21 cellular contexts compared by ENCODE assay signal in genomic region chr14:90461425-90461824, GRCh38.
DNase-seq lines count a peak whose midpoint lies in the region; ATAC-seq and TF ChIP-seq lines count a peak whose summit lies in the region.
"Had no signal": no experiment of that assay in that cellular context is flagged by ENCODE, and none has a peak within 500 bp of the region (broad histone marks: within the 10 kb centered on the region; RNA-seq: fewer than 3 reads in every experiment).

No MANE protein-coding gene starts in this region.

- no peak overlapping the region for H3K4me3 ChIP-seq in BE2C (ENCODE audit: low read depth, low read length)
- H3K4me3 ChIP-seq in tibial artery = no peak overlapping the region
- H3K4me3 ChIP-seq: BLaER1, SJCRH30 had no signal

- H3K27me3 Mint-ChIP-seq in H9 (ENCODE audit: low read depth) (peaks cover 5% of the 10 kb centered on the region), WTC11 (ENCODE audit: low read depth) (no peaks in the 10 kb centered on the region)
- H3K27me3 Mint-ChIP-seq: CD4-positive, alpha-beta memory T cell had no signal

- no peak overlapping the region for H3K4me2 ChIP-seq in H9 (ENCODE audit: insufficient read depth, insufficient read length, low read length)
- H3K4me2 ChIP-seq: BLaER1 had no signal

- H3K9me3 ChIP-seq in BE2C (no peaks in the 10 kb centered on the region), H9 (ENCODE audit: control insufficient read depth, low read depth, low read length) (no peaks in the 10 kb centered on the region), tibial artery (no peaks in the 10 kb centered on the region)
- H3K9me3 ChIP-seq: BLaER1, SJCRH30 had no signal

- no peaks in the 10 kb centered on the region for H3K79me2 ChIP-seq in H9 (ENCODE audit: insufficient read depth, low read length)

- H2BK120ac ChIP-seq in H9 (ENCODE audit: low read depth, low read length, poor library complexity, severe bottlenecking) = no peak overlapping the region

- no peak overlapping the region for H3K18ac ChIP-seq in H9 (ENCODE audit: insufficient read length, low read depth, low read length)

- H3K27me3 ChIP-seq in BE2C = no peaks in the 10 kb centered on the region
- H3K27me3 ChIP-seq in H9 (ENCODE audit: insufficient read depth, low read length) = no peaks in the 10 kb centered on the region
- H3K27me3 ChIP-seq in foreskin keratinocyte = no peaks in the 10 kb centered on the region
- no peaks in the 10 kb centered on the region for H3K27me3 ChIP-seq in tibial artery
- H3K27me3 ChIP-seq: BLaER1, SJCRH30 had no signal

- no peak overlapping the region for H2BK5ac ChIP-seq in H9 (ENCODE audit: insufficient read length, low read length)

- H2BK15ac ChIP-seq in H9 (ENCODE audit: low read depth, low read length) = no peak overlapping the region

- H3K27ac Mint-ChIP-seq in H9 = no peak overlapping the region
- H3K27ac Mint-ChIP-seq in WTC11 = peak overlapping the region; percentile 6; the same call in 1 of the 2 replicates
- H3K27ac Mint-ChIP-seq: CD4-positive, alpha-beta memory T cell had no signal

- H3K4me1 Mint-ChIP-seq in H9 (peaks cover 0 to 3% of the 10 kb centered on the region in 2 experiments; a peak in 2 of 4 replicates), WTC11 (peaks cover 3% of the 10 kb centered on the region; the same call in 1 of the 2 replicates)
- H3K4me1 Mint-ChIP-seq: CD4-positive, alpha-beta memory T cell had no signal

- no peak overlapping the region for H2AFZ ChIP-seq in H9 (ENCODE audit: low read length)

- no peaks in the 10 kb centered on the region for H3K79me1 ChIP-seq in H9 (ENCODE audit: insufficient read depth, low read depth, low read length, poor library complexity, severe bottlenecking)

- no peaks in the 10 kb centered on the region for H3K23me2 ChIP-seq in H9 (ENCODE audit: insufficient read length, low read depth, low read length, poor library complexity, severe bottlenecking)

- H3T11ph ChIP-seq in H9 (ENCODE audit: low read length) = no peak overlapping the region

- no peak overlapping the region for H2AK5ac ChIP-seq in H9 (ENCODE audit: insufficient read length, low read length)

- H3K4me1 ChIP-seq in BE2C (no peaks in the 10 kb centered on the region), H9 (ENCODE audit: insufficient read depth, low read length) (no peaks in the 10 kb centered on the region), foreskin keratinocyte (peaks cover 10% of the 10 kb centered on the region), tibial artery (no peaks in the 10 kb centered on the region)
- H3K4me1 ChIP-seq: SJCRH30 had no signal

- no CpG with 5 or more reads among the region's 6 CpGs for WGBS in H9 (ENCODE audit: extremely low coverage, insufficient read length, low lambda C conversion rate)

- H4K91ac ChIP-seq in H9 (ENCODE audit: insufficient read length, low read depth, low read length) = no peak overlapping the region

- no peak overlapping the region for H4K8ac ChIP-seq in H9 (replicated peaks; ENCODE audit: insufficient read length, low read depth, low read length)

- no peak overlapping the region for H3K9ac ChIP-seq in H9 (ENCODE audit: extremely low read depth, insufficient read length, low read length)
- H3K9ac ChIP-seq: BLaER1 had no signal

- H2BK12ac ChIP-seq in H9 (ENCODE audit: insufficient read length, low read depth, low read length) = no peak overlapping the region

- no peak overlapping the region for H3K4ac ChIP-seq in H9 (ENCODE audit: low read depth, low read length)

- no peak overlapping the region for H4K5ac ChIP-seq in H9 (ENCODE audit: insufficient read length, low read depth, low read length)

- CTCF ChIA-PET in WTC11 (lab: Charles Lee) = interaction anchor here (0.5 to 1.6 kb wide), 5 partner anchors 14 to 367 kb away, joined by 3 to 4 read pairs (median 3); no protein-coding TSS in a partner anchor

- TF ChIP-seq CTCF in BE2C (IDR thresholded peaks at IDR 0.05; ENCODE audit: low read depth, low read length) (peak; percentile 20; the same call in 1 of the 2 replicates), H9 (conservative IDR thresholded peaks at IDR 0.05) (peak; percentile 42), WTC11 (IDR thresholded peaks at IDR 0.05) (no peak), foreskin keratinocyte (conservative IDR thresholded peaks at IDR 0.05) (peak; percentile 27), tibial artery (IDR thresholded peaks at IDR 0.05) (no peak)

- POLR2A ChIA-PET in WTC11 (lab: Charles Lee) = no interaction called here

- no peaks in the 10 kb centered on the region for H3K36me3 ChIP-seq in BE2C
- H3K36me3 ChIP-seq in tibial artery = no peaks in the 10 kb centered on the region
- H3K36me3 ChIP-seq: BLaER1, SJCRH30 had no signal

- no peak overlapping the region for H2BK20ac ChIP-seq in H9 (ENCODE audit: low read depth, low read length, poor library complexity, severe bottlenecking)

- H3K56ac ChIP-seq in H9 (ENCODE audit: insufficient read length, low read depth, low read length) = no peak overlapping the region

- no peak for DNase-seq in BE2C
- no peak for DNase-seq in H9
- DNase-seq in WTC11 (ENCODE audit: low spot score) = no peak
- no peak for DNase-seq in foreskin keratinocyte
- no peak for DNase-seq in stimulated activated CD4-positive, alpha-beta T cell treated with anti-CD3 and anti-CD28 coated beads, Interleukin-4, amount 100 ng/mL, for 1 hour
- no peak for DNase-seq in activated CD4-positive, alpha-beta T cell treated with anti-CD3 and anti-CD28 coated beads for 4 hours
- DNase-seq in superior temporal gyrus (ENCODE audit: extremely low spot score) = no peak
- no peak for DNase-seq in tibial artery
- DNase-seq: CD4-positive, alpha-beta memory T cell; DMS153; GOT3; Kasumi-1; MM.1S; NCI-H1105; NCI-H146; NCI-H2029 treated with DMSO at 0.1 percent for 48 hours; NCI-H2171; NCI-H524 treated with DMSO at 0.1 percent for 48 hours; NCI-H82; SJCRH30 had no signal

- H3K23ac ChIP-seq in H9 (ENCODE audit: insufficient read length, low read depth, low read length) = no peak overlapping the region

- H3K14ac ChIP-seq in H9 (ENCODE audit: insufficient read depth, low read length) = no peak overlapping the region

- H3K9me3 Mint-ChIP-seq in H9 (no peaks in the 10 kb centered on the region), WTC11 (no peaks in the 10 kb centered on the region)
- H3K9me3 Mint-ChIP-seq: CD4-positive, alpha-beta memory T cell had no signal

- peak; percentile 51 for ATAC-seq in WTC11
- ATAC-seq in foreskin keratinocyte = no peak

- H4K20me1 ChIP-seq in H9 (ENCODE audit: control insufficient read depth, insufficient read depth, insufficient read length) = no peaks in the 10 kb centered on the region
- H4K20me1 ChIP-seq: BLaER1 had no signal

- H3K27ac ChIP-seq in H9 (ENCODE audit: insufficient read length, low read depth, low read length) (no peak overlapping the region), foreskin keratinocyte (no peak overlapping the region), tibial artery (no peak overlapping the region)
- H3K27ac ChIP-seq: BLaER1, SJCRH30 had no signal

- no peaks in the 10 kb centered on the region for H3K36me3 Mint-ChIP-seq in H9 (ENCODE audit: insufficient read depth in 1 of 3, low read depth in 3 of 3)
- no peaks in the 10 kb centered on the region for H3K36me3 Mint-ChIP-seq in WTC11
- H3K36me3 Mint-ChIP-seq: CD4-positive, alpha-beta memory T cell had no signal

- no peak overlapping the region for H3K4me3 Mint-ChIP-seq in H9
- H3K4me3 Mint-ChIP-seq in WTC11 = no peak overlapping the region
- H3K4me3 Mint-ChIP-seq: CD4-positive, alpha-beta memory T cell had no signal

- intact Hi-C loops in tibial artery (cut with DNase I; ENCODE audit: low total_unique reads) = no loop called here

TF ChIP-seq in WTC11, 78 proteins besides CTCF, POLR2A, EP300 and RAD21:
- TF ChIP-seq GRHL2 (CRISPR knock-in tag; IDR thresholded peaks at IDR 0.05; ENCODE audit: insufficient replicate concordance, severe bottlenecking) (no peak), MYBL2 (CRISPR knock-in tag; IDR thresholded peaks at IDR 0.05) (no peak), RORB (CRISPR knock-in tag; IDR thresholded peaks at IDR 0.05) (no peak), CBFB (CRISPR knock-in tag; IDR thresholded peaks at IDR 0.05; ENCODE audit: low read depth) (no peak), ETV6 (CRISPR knock-in tag; IDR thresholded peaks at IDR 0.05) (no peak), ZNF425 (CRISPR knock-in tag; conservative IDR thresholded peaks at IDR 0.05) (no peak), JUN (CRISPR knock-in tag; IDR thresholded peaks at IDR 0.05) (no peak), ZNF671 (CRISPR knock-in tag; IDR thresholded peaks at IDR 0.05) (no peak), ZSCAN18 (CRISPR knock-in tag; IDR thresholded peaks at IDR 0.05) (no peak)

Comparison
In these comparisons a context has a peak if more than half of its experiments do, and no peak if none do; other contexts are left out.
1. CTCF ChIP-seq: peak in BE2C (single experiment), H9 (single experiment) and foreskin keratinocyte (single experiment); none in WTC11 (single experiment) and tibial artery (0 of 2).